8 cellular contexts compared by ENCODE assay signal in genomic region chr4:176277162-176277904, GRCh38. TPM values are rescaled to one million over a fixed set of nuclear protein-coding genes. Genes with fewer than 3 reads are reported as not detected.
DNase-seq lines count a peak whose midpoint lies in the region; ATAC-seq lines count a peak whose summit lies in the region.

No MANE protein-coding gene starts in this region.

- H3K27me3 Mint-ChIP-seq in activated T-cell treated with anti-CD3 and anti-CD28 coated beads, Interleukin-2, amount 50 U/mL, for 4 hours (ENCODE audit: low read depth), result peaks cover 26% of the 10 kb centered on the region
- peaks cover 6 to 20% of the 10 kb centered on the region in 2 donors for H3K27me3 Mint-ChIP-seq in natural killer cell treated with Interleukin-12 subunit alpha and Interleukin-12 subunit beta and Interleukin-15 and Interleukin-18, amount 100 ng/mL, for 72 hours

- no peaks in the 10 kb centered on the region for H3K9me3 Mint-ChIP-seq in activated T-cell treated with anti-CD3 and anti-CD28 coated beads, Interleukin-2, amount 50 U/mL, for 4 hours
- H3K9me3 Mint-ChIP-seq in natural killer cell treated with Interleukin-12 subunit alpha and Interleukin-12 subunit beta and Interleukin-15 and Interleukin-18, amount 100 ng/mL, for 72 hours, result no peaks in the 10 kb centered on the region

- H3K36me3 Mint-ChIP-seq in activated T-cell treated with anti-CD3 and anti-CD28 coated beads, Interleukin-2, amount 50 U/mL, for 4 hours (ENCODE audit: insufficient read depth), result no peaks in the 10 kb centered on the region
- peaks cover 4% of the 10 kb centered on the region for H3K36me3 Mint-ChIP-seq in natural killer cell treated with Interleukin-12 subunit alpha and Interleukin-12 subunit beta and Interleukin-15 and Interleukin-18, amount 100 ng/mL, for 72 hours

- ATAC-seq in GM18520 (IDR thresholded peaks at IDR 0.05; ENCODE audit: unreplicated experiment), result peak; percentile 91
- peak; percentile 91 for ATAC-seq in HG02981 (IDR thresholded peaks at IDR 0.05; ENCODE audit: unreplicated experiment)
- ATAC-seq in activated T-cell treated with anti-CD3 and anti-CD28 coated beads, Interleukin-2, amount 50 U/mL, for 4 hours, result no peak
- ATAC-seq in natural killer cell treated with Interleukin-12 subunit alpha and Interleukin-12 subunit beta and Interleukin-15 and Interleukin-18, amount 100 ng/mL, for 72 hours, result no peak

- peak; percentile 46 for DNase-seq in Ammon's horn (ENCODE audit: low spot score)
- DNase-seq in NCI-H2171 (lab: John Stamatoyannopoulos, UW), result peak; percentile 23
- DNase-seq in activated T-cell treated with anti-CD3 and anti-CD28 coated beads, Interleukin-2, amount 50 U/mL, for 4 hours, result peak; percentile 5
- peak; percentile 66 for DNase-seq in glomerular visceral epithelial cell (ENCODE audit: extremely low spot score)
- peak; percentile 66 for DNase-seq in pons (ENCODE audit: low spot score)
- DNase-seq in natural killer cell treated with Interleukin-12 subunit alpha and Interleukin-12 subunit beta and Interleukin-15 and Interleukin-18, amount 100 ng/mL, for 72 hours (ENCODE audit: low spot score), result no peak

- H3K4me3 Mint-ChIP-seq in activated T-cell treated with anti-CD3 and anti-CD28 coated beads, Interleukin-2, amount 50 U/mL, for 4 hours, result no peak overlapping the region
- no peak overlapping the region for H3K4me3 Mint-ChIP-seq in natural killer cell treated with Interleukin-12 subunit alpha and Interleukin-12 subunit beta and Interleukin-15 and Interleukin-18, amount 100 ng/mL, for 72 hours

- no peak overlapping the region for H3K27ac Mint-ChIP-seq in natural killer cell treated with Interleukin-12 subunit alpha and Interleukin-12 subunit beta and Interleukin-15 and Interleukin-18, amount 100 ng/mL, for 72 hours

- H3K4me1 Mint-ChIP-seq in activated T-cell treated with anti-CD3 and anti-CD28 coated beads, Interleukin-2, amount 50 U/mL, for 4 hours (ENCODE audit: low read depth), result no peaks in the 10 kb centered on the region
- H3K4me1 Mint-ChIP-seq in natural killer cell treated with Interleukin-12 subunit alpha and Interleukin-12 subunit beta and Interleukin-15 and Interleukin-18, amount 100 ng/mL, for 72 hours (ENCODE audit: low read depth in 2 of 2), result no peaks in the 10 kb centered on the region

RNA-seq across cellular contexts. Expression of gene ASB5, which starts 8.3 kb away (rescaled TPM):
- not detected for total RNA-seq in activated T-cell treated with anti-CD3 and anti-CD28 coated beads, Interleukin-2, amount 50 U/mL, for 4 hours
- not detected for total RNA-seq in natural killer cell treated with Interleukin-12 subunit alpha and Interleukin-12 subunit beta and Interleukin-15 and Interleukin-18, amount 100 ng/mL, for 72 hours

RNA-seq across cellular contexts. Expression of gene SPCS3, which starts 42.4 kb away (rescaled TPM):
- total RNA-seq in activated T-cell treated with anti-CD3 and anti-CD28 coated beads, Interleukin-2, amount 50 U/mL, for 4 hours, result 100 to 1,000 TPM; 227 to 236 (median 231) TPM
- 100 to 1,000 TPM; 218 to 239 TPM for total RNA-seq in natural killer cell treated with Interleukin-12 subunit alpha and Interleukin-12 subunit beta and Interleukin-15 and Interleukin-18, amount 100 ng/mL, for 72 hours

Comparison
In these comparisons a context has a peak if more than half of its experiments do, and no peak if none do; other contexts are left out.
1. ATAC-seq: peak in GM18520 (single experiment) and HG02981 (single experiment); none in activated T-cell treated with anti-CD3 and anti-CD28 coated beads, Interleukin-2, amount 50 U/mL, for 4 hours (0 of 2) and natural killer cell treated with Interleukin-12 subunit alpha and Interleukin-12 subunit beta and Interleukin-15 and Interleukin-18, amount 100 ng/mL, for 72 hours (0 of 2).